ENCODE assay signal across 8 cellular contexts in genomic region chr9:99000480-99001395, GRCh38. TPM values are rescaled to one million over a fixed set of nuclear protein-coding genes. Genes with fewer than 3 reads are reported as not detected.
DNase-seq lines count a peak whose midpoint lies in the region; ATAC-seq and TF ChIP-seq lines count a peak whose summit lies in the region.

No MANE protein-coding gene starts in this region.

- POLR2A ChIA-PET in CD8-positive, alpha-beta memory T cell (lab: Charles Lee) = no interaction called here
- POLR2A ChIA-PET in WTC11 (lab: Charles Lee) = interaction anchor here (0.6 kb wide), 1 partner anchor 135 kb away, joined by 3 read pairs; no protein-coding TSS in a partner anchor

- H3K36me3 ChIP-seq in CD8-positive, alpha-beta memory T cell (ENCODE audit: insufficient read depth, low read length) = no peaks in the 10 kb centered on the region
- H3K36me3 ChIP-seq in lower lobe of right lung = no peaks in the 10 kb centered on the region

- no peak overlapping the region for H3K27ac ChIP-seq in CD8-positive, alpha-beta memory T cell (ENCODE audit: low read depth, low read length)
- H3K27ac ChIP-seq in lower lobe of right lung = no peak overlapping the region

- intact Hi-C loops in lower lobe of right lung (cut with DNase I) = no loop called here

- H3K9me3 ChIP-seq in CD8-positive, alpha-beta memory T cell (ENCODE audit: low read length) = no peaks in the 10 kb centered on the region
- no peaks in the 10 kb centered on the region for H3K9me3 ChIP-seq in lower lobe of right lung

- peaks cover 15 to 26% (median 24%) of the 10 kb centered on the region in 3 donors for H3K4me1 Mint-ChIP-seq in CD8-positive, alpha-beta memory T cell
- H3K4me1 Mint-ChIP-seq in WTC11 = peaks cover 23% of the 10 kb centered on the region
- peaks cover 4 to 28% of the 10 kb centered on the region in 2 donors for H3K4me1 Mint-ChIP-seq in stimulated activated naive B cell treated with anti-CD40 and anti-IgM and Interleukin-4, amounts not matched to agents 10 μg/mL and 1 μg/mL and 100 μg/mL, for 72 hours

- peaks cover 19% of the 10 kb centered on the region for H3K4me1 ChIP-seq in CD8-positive, alpha-beta memory T cell (ENCODE audit: insufficient read depth, low read length)
- peaks cover 24% of the 10 kb centered on the region for H3K4me1 ChIP-seq in lower lobe of right lung

- H3K27me3 Mint-ChIP-seq in CD8-positive, alpha-beta memory T cell = peaks cover 7 to 10% of the 10 kb centered on the region in 2 donors
- peaks cover 6% of the 10 kb centered on the region for H3K27me3 Mint-ChIP-seq in WTC11 (ENCODE audit: low read depth)
- peaks cover 33 to 45% of the 10 kb centered on the region in 2 donors for H3K27me3 Mint-ChIP-seq in stimulated activated naive B cell treated with anti-CD40 and anti-IgM and Interleukin-4, amounts not matched to agents 10 μg/mL and 1 μg/mL and 100 μg/mL, for 72 hours

- H3K27me3 ChIP-seq in CD8-positive, alpha-beta memory T cell (ENCODE audit: insufficient read depth, low read length, poor library complexity, severe bottlenecking) = no peaks in the 10 kb centered on the region
- no peaks in the 10 kb centered on the region for H3K27me3 ChIP-seq in lower lobe of right lung (ENCODE audit: low read depth)

- TF ChIP-seq CTCF in WTC11 (IDR thresholded peaks at IDR 0.05) (peak; percentile 59), lower lobe of right lung (IDR thresholded peaks at IDR 0.05) (peak; percentile 67)

- CTCF ChIA-PET in CD8-positive, alpha-beta memory T cell (lab: Charles Lee) = interaction anchor here (0.7 to 8.9 kb wide), 19 partner anchors 8 to 183 kb away, joined by 3 to 199 read pairs (median 4); partner anchors contain the start of gene TGFBR1
- CTCF ChIA-PET in WTC11 (lab: Charles Lee) = interaction anchor here (0.7 to 3.4 kb wide), 9 partner anchors 9 to 140 kb away, joined by 3 to 17 read pairs (median 4); partner anchors contain the start of gene TGFBR1

- H3K4me3 Mint-ChIP-seq in CD8-positive, alpha-beta memory T cell = no peak overlapping the region
- H3K4me3 Mint-ChIP-seq in WTC11 = no peak overlapping the region
- no peak overlapping the region for H3K4me3 Mint-ChIP-seq in stimulated activated naive B cell treated with anti-CD40 and anti-IgM and Interleukin-4, amounts not matched to agents 10 μg/mL and 1 μg/mL and 100 μg/mL, for 72 hours

- ATAC-seq in WTC11 = no peak
- ATAC-seq in lower lobe of right lung = peak; percentile 33 to 59
- ATAC-seq in stimulated activated naive B cell treated with anti-CD40 and anti-IgM and Interleukin-4, amounts not matched to agents 10 μg/mL and 1 μg/mL and 100 μg/mL, for 72 hours (replicated peaks) = peak; percentile 80 to 90

- peaks cover 0 to 3% (median 0%) of the 10 kb centered on the region in 3 donors for H3K36me3 Mint-ChIP-seq in CD8-positive, alpha-beta memory T cell
- H3K36me3 Mint-ChIP-seq in WTC11 = no peaks in the 10 kb centered on the region
- no peaks in the 10 kb centered on the region for H3K36me3 Mint-ChIP-seq in stimulated activated naive B cell treated with anti-CD40 and anti-IgM and Interleukin-4, amounts not matched to agents 10 μg/mL and 1 μg/mL and 100 μg/mL, for 72 hours

- peak overlapping the region in 3 of 8 donors; percentile 12 to 73 (median 49) for H3K27ac Mint-ChIP-seq in CD8-positive, alpha-beta memory T cell
- H3K27ac Mint-ChIP-seq in WTC11 = no peak overlapping the region
- H3K27ac Mint-ChIP-seq in stimulated activated naive B cell treated with anti-CD40 and anti-IgM and Interleukin-4, amounts not matched to agents 10 μg/mL and 1 μg/mL and 100 μg/mL, for 72 hours = no peak overlapping the region

- no peaks in the 10 kb centered on the region for H3K9me3 Mint-ChIP-seq in CD8-positive, alpha-beta memory T cell
- peaks cover 14% of the 10 kb centered on the region for H3K9me3 Mint-ChIP-seq in WTC11
- no peaks in the 10 kb centered on the region for H3K9me3 Mint-ChIP-seq in stimulated activated naive B cell treated with anti-CD40 and anti-IgM and Interleukin-4, amounts not matched to agents 10 μg/mL and 1 μg/mL and 100 μg/mL, for 72 hours

- DNase-seq in CD8-positive, alpha-beta memory T cell = peak; percentile 37 to 78 (median 49)
- DNase-seq in H4 (ENCODE audit: low spot score) = peak; percentile 70
- peak; percentile 41 for DNase-seq in NCI-H2029 (lab: John Stamatoyannopoulos, UW)
- DNase-seq in WTC11 (ENCODE audit: low spot score) = no peak
- peak; percentile 36 for DNase-seq in cerebellum (ENCODE audit: low spot score)
- DNase-seq in lower lobe of right lung = peak; percentile 71
- DNase-seq in stimulated activated naive B cell treated with anti-CD40 and anti-IgM and Interleukin-4, amounts not matched to agents 10 μg/mL and 1 μg/mL and 100 μg/mL, for 72 hours = peak; percentile 24
- DNase-seq in cerebellar nuclear complex (lab: John Stamatoyannopoulos, UW) = no peak

- H3K4me3 ChIP-seq in CD8-positive, alpha-beta memory T cell (ENCODE audit: low read length) = no peak overlapping the region
- no peak overlapping the region for H3K4me3 ChIP-seq in lower lobe of right lung

TF ChIP-seq in WTC11, 78 proteins besides CTCF, POLR2A, EP300 and RAD21 (continues in another document):
- TF ChIP-seq, protein P1, sequence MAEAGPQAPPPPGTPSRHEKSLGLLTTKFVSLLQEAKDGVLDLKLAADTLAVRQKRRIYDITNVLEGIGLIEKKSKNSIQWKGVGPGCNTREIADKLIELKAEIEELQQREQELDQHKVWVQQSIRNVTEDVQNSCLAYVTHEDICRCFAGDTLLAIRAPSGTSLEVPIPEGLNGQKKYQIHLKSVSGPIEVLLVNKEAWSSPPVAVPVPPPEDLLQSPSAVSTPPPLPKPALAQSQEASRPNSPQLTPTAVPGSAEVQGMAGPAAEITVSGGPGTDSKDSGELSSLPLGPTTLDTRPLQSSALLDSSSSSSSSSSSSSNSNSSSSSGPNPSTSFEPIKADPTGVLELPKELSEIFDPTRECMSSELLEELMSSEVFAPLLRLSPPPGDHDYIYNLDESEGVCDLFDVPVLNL (CRISPR knock-in tag; IDR thresholded peaks at IDR 0.05; ENCODE audit: borderline replicate concordance, low read depth) = no peak
- no peak for TF ChIP-seq RELA (CRISPR knock-in tag; IDR thresholded peaks at IDR 0.05; ENCODE audit: borderline replicate concordance)
- TF ChIP-seq, protein P2, sequence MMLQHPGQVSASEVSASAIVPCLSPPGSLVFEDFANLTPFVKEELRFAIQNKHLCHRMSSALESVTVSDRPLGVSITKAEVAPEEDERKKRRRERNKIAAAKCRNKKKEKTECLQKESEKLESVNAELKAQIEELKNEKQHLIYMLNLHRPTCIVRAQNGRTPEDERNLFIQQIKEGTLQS (CRISPR knock-in tag; conservative IDR thresholded peaks at IDR 0.05) = no peak
- no peak for TF ChIP-seq CBFB (CRISPR knock-in tag; IDR thresholded peaks at IDR 0.05; ENCODE audit: low read depth)
- no peak for TF ChIP-seq USF2 (CRISPR knock-in tag; IDR thresholded peaks at IDR 0.05)
- TF ChIP-seq, protein P3, sequence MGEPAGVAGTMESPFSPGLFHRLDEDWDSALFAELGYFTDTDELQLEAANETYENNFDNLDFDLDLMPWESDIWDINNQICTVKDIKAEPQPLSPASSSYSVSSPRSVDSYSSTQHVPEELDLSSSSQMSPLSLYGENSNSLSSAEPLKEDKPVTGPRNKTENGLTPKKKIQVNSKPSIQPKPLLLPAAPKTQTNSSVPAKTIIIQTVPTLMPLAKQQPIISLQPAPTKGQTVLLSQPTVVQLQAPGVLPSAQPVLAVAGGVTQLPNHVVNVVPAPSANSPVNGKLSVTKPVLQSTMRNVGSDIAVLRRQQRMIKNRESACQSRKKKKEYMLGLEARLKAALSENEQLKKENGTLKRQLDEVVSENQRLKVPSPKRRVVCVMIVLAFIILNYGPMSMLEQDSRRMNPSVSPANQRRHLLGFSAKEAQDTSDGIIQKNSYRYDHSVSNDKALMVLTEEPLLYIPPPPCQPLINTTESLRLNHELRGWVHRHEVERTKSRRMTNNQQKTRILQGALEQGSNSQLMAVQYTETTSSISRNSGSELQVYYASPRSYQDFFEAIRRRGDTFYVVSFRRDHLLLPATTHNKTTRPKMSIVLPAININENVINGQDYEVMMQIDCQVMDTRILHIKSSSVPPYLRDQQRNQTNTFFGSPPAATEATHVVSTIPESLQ (CRISPR knock-in tag; IDR thresholded peaks at IDR 0.05) = no peak
- no peak for TF ChIP-seq GRHL2 (CRISPR knock-in tag; IDR thresholded peaks at IDR 0.05; ENCODE audit: insufficient replicate concordance, severe bottlenecking)
- no peak for TF ChIP-seq JUN (CRISPR knock-in tag; IDR thresholded peaks at IDR 0.05)
- TF ChIP-seq, protein P4, sequence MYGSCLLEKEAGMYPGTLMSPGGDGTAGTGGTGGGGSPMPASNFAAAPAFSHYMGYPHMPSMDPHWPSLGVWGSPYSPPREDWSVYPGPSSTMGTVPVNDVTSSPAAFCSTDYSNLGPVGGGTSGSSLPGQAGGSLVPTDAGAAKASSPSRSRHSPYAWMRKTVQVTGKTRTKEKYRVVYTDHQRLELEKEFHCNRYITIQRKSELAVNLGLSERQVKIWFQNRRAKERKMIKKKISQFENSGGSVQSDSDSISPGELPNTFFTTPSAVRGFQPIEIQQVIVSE (CRISPR knock-in tag; IDR thresholded peaks at IDR 0.05; ENCODE audit: borderline replicate concordance) = no peak
- no peak for TF ChIP-seq GTF2I (CRISPR knock-in tag; conservative IDR thresholded peaks at IDR 0.05)
- no peak for TF ChIP-seq FOXJ3 (CRISPR knock-in tag; IDR thresholded peaks at IDR 0.05; ENCODE audit: borderline replicate concordance)
- no peak for TF ChIP-seq TCF7 (CRISPR knock-in tag; IDR thresholded peaks at IDR 0.05; ENCODE audit: low read depth)
- no peak for TF ChIP-seq ZNF138 (CRISPR knock-in tag; conservative IDR thresholded peaks at IDR 0.05)

RNA-seq across cellular contexts. Expression of gene COL15A1, which starts 57.0 kb away (rescaled TPM):
- total RNA-seq in CD8-positive, alpha-beta memory T cell = not detected
- 0.07 TPM for polyA plus RNA-seq in CD8-positive, alpha-beta memory T cell
- 1.6 and 1.8 TPM in 2 replicates for total RNA-seq in H4 (2014; rRNA removed; shearing (Covaris generic))
- 0.22 to 0.44 TPM (median 0.39 TPM) in 3 replicates for total RNA-seq in WTC11 (2021)
- total RNA-seq in cerebellum = 23.2 TPM
- 8.0 TPM for total RNA-seq in lower lobe of right lung

Comparison
In these comparisons a context has a peak if more than half of its experiments do, and no peak if none do; other contexts are left out.
1. DNase-seq: peak in CD8-positive, alpha-beta memory T cell (5 of 5), H4 (single experiment), NCI-H2029 (single experiment), cerebellum (single experiment), lower lobe of right lung (single experiment) and stimulated activated naive B cell treated with anti-CD40 and anti-IgM and Interleukin-4, amounts not matched to agents 10 μg/mL and 1 μg/mL and 100 μg/mL, for 72 hours (single experiment); none in WTC11 (single experiment) and cerebellar nuclear complex (0 of 2).